In the genomic region with DNA sequence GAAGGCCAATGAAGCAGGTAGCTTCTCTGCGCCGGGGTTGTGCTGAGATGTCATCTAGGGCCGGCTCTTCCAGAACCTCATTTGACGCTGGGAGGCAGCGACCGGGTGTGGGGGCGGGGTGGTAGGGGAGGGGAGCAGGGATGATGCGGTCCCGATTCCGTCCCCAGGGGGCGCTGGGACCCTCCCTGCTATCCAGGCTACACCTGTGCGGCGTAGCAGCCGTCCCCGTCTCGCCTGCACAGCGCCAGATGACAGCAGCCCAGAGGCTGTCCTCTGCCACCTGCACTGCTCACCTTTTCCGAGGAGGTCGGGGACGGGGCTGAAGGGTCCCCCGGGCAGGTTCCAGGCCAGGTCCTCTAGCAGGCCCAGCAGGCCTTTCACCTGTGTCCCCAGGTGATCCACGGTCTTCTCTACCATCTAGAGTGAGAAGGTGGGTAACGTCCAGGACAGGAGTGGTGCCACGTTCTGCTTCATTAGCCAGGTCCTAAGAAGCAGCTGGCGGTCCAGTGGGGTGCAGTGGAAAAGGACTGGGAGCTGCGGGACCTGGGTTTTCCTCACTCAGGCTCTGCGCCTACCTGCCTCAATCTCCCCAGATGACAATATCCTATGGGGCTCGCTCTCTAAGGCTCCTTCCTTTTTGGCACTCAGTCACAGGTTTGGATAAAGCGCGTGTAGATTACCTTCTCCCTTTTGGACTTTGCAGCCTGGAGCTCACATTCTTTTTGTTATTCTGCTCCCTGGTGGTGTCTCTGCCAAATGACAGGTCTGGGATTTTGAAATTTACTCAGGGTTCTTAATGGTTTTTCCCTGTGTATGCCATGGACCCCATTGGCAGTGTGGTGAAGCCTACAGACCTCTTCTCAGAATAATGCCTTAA, we compare ENCODE assay signal across 9 cellular contexts. TPM values are rescaled to one million over a fixed set of nuclear protein-coding genes. Genes with fewer than 3 reads are reported as not detected.
DNase-seq lines count a peak whose midpoint lies in the region; ATAC-seq and TF ChIP-seq lines count a peak whose summit lies in the region.
"Had no signal": no experiment of that assay in that cellular context is flagged by ENCODE, and none has a peak within 500 bp of the region (broad histone marks: within the 10 kb centered on the region; RNA-seq: fewer than 3 reads in every experiment).

No MANE protein-coding gene starts in this region.

- no peak overlapping the region for H3K4me2 ChIP-seq in GM23248 (ENCODE audit: unreplicated experiment)

- H3K79me2 ChIP-seq in GM23248 (ENCODE audit: insufficient read depth) = no peaks in the 10 kb centered on the region

- H3K4me3 Mint-ChIP-seq in activated naive CD8-positive, alpha-beta T cell treated with anti-CD3 and anti-CD28 coated beads, Interleukin-2, amount 50 U/mL, for 24 hours = no peak overlapping the region

- H3K4me1 ChIP-seq in GM23248 (ENCODE audit: insufficient read depth) = no peaks in the 10 kb centered on the region
- H3K4me1 ChIP-seq in iPS DF 6.9 (ENCODE audit: control insufficient read depth, insufficient read depth, low read length) = no peaks in the 10 kb centered on the region

- H3K36me3 ChIP-seq in GM23248 (ENCODE audit: low read depth) (no peaks in the 10 kb centered on the region), iPS DF 6.9 (ENCODE audit: control insufficient read depth, insufficient read depth, low read length) (no peaks in the 10 kb centered on the region)

- no peaks in the 10 kb centered on the region for H3K9me3 ChIP-seq in GM23248 (ENCODE audit: low read depth)
- no peaks in the 10 kb centered on the region for H3K9me3 ChIP-seq in iPS DF 6.9 (ENCODE audit: control insufficient read depth, insufficient read depth, low read length)

- H3K4me3 ChIP-seq in GM23248 (no peak overlapping the region), iPS DF 6.9 (ENCODE audit: low read length) (peak overlapping the region; percentile 17; the same call in 1 of the 2 replicates)

- H3K27me3 ChIP-seq in GM23248 (replicated peaks; ENCODE audit: insufficient read depth) (peaks cover 13% of the 10 kb centered on the region), iPS DF 6.9 (ENCODE audit: control insufficient read depth, insufficient read depth, low read length) (no peaks in the 10 kb centered on the region)

- in situ Hi-C loops in GM23248 (cut with MboI) = no loop called here

- peaks cover 38% of the 10 kb centered on the region for H3K27me3 Mint-ChIP-seq in activated naive CD8-positive, alpha-beta T cell treated with anti-CD3 and anti-CD28 coated beads, Interleukin-2, amount 50 U/mL, for 24 hours

- TF ChIP-seq CTCF in C4-2B (conservative IDR thresholded peaks at IDR 0.05) = peak; percentile 60

- H3K9me3 Mint-ChIP-seq in activated naive CD8-positive, alpha-beta T cell treated with anti-CD3 and anti-CD28 coated beads, Interleukin-2, amount 50 U/mL, for 24 hours = peaks cover 18% of the 10 kb centered on the region

- H4K20me1 ChIP-seq in GM23248 (ENCODE audit: insufficient read depth) = no peaks in the 10 kb centered on the region

- no peak overlapping the region for H3K27ac ChIP-seq in C4-2B
- H3K27ac ChIP-seq in GM23248 = no peak overlapping the region
- H3K27ac ChIP-seq in iPS DF 6.9 (ENCODE audit: low read length) = no peak overlapping the region

- H3F3A ChIP-seq in GM23248 (ENCODE audit: insufficient read depth) = no peaks in the 10 kb centered on the region

- no peaks in the 10 kb centered on the region for H3K36me3 Mint-ChIP-seq in activated naive CD8-positive, alpha-beta T cell treated with anti-CD3 and anti-CD28 coated beads, Interleukin-2, amount 50 U/mL, for 24 hours (ENCODE audit: low read depth)

- no peak overlapping the region for H2AFZ ChIP-seq in GM23248

- no peaks in the 10 kb centered on the region for H3K9me2 ChIP-seq in GM23248 (ENCODE audit: insufficient read depth)

- no peak overlapping the region for H3K9ac ChIP-seq in GM23248

- peaks cover 5% of the 10 kb centered on the region for H3K4me1 Mint-ChIP-seq in activated naive CD8-positive, alpha-beta T cell treated with anti-CD3 and anti-CD28 coated beads, Interleukin-2, amount 50 U/mL, for 24 hours

- peak; percentile 36 for ATAC-seq in activated naive CD8-positive, alpha-beta T cell treated with anti-CD3 and anti-CD28 coated beads, Interleukin-2, amount 50 U/mL, for 24 hours
- ATAC-seq in HG02642 (IDR thresholded peaks at IDR 0.05; ENCODE audit: poor library complexity, unreplicated experiment) (no peak), HG02840 (IDR thresholded peaks at IDR 0.05; ENCODE audit: low FRiP score, unreplicated experiment) (no peak)

- DNase-seq in GM23248 (peak; percentile 65), NCI-H345 (lab: John Stamatoyannopoulos, UW) (peak; percentile 81), iPS DF 6.9 (ENCODE audit: low read depth, low spot score) (peak; percentile 66)
- peak; percentile 28 for DNase-seq in activated naive CD8-positive, alpha-beta T cell treated with anti-CD3 and anti-CD28 coated beads, Interleukin-2, amount 50 U/mL, for 24 hours
- peak; percentile 37 for DNase-seq in stimulated activated CD4-positive, alpha-beta T cell treated with anti-CD3 and anti-CD28 coated beads, Interleukin-15, amount 100 ng/mL, for 24 hours

- H3K27ac Mint-ChIP-seq in activated naive CD8-positive, alpha-beta T cell treated with anti-CD3 and anti-CD28 coated beads, Interleukin-2, amount 50 U/mL, for 24 hours = no peak overlapping the region

- WGBS in GM23248 (ENCODE audit: low coverage in 1 of 2, low lambda C conversion rate in 2 of 2, missing lambda C conversion rate in 2 of 2), 2 experiments = 4 to 7% methylated on average over 18 to 30 of the region's 30 CpGs
- no CpG with 5 or more reads among the region's 30 CpGs for WGBS in iPS DF 6.9 (ENCODE audit: insufficient coverage, insufficient read length)

RNA-seq across cellular contexts. Expression of a gene that starts 56.0 kb away (rescaled TPM):
- total RNA-seq in GM23248 (2014; rRNA removed; shearing (Covaris generic)) = not detected in 2 replicates
- not detected in 2 replicates for polyA plus RNA-seq in GM23248 (2016; fragmentation: Nextera tagmentation; extraction: Ambion mirVana)
- total RNA-seq: pulmonary artery endothelial cell had no signal

Comparison
In these comparisons a context has a peak if more than half of its experiments do, and no peak if none do; other contexts are left out.
1. DNase-seq: peak in every context shown above with its lines; median percentile 81 in NCI-H345; 66 in iPS DF 6.9; 65 in GM23248; 37 in stimulated activated CD4-positive, alpha-beta T cell treated with anti-CD3 and anti-CD28 coated beads, Interleukin-15, amount 100 ng/mL, for 24 hours; 28 in activated naive CD8-positive, alpha-beta T cell treated with anti-CD3 and anti-CD28 coated beads, Interleukin-2, amount 50 U/mL, for 24 hours.